34 cellular contexts compared by ENCODE assay signal in genomic region chr17:10674696-10675095, GRCh38. TPM values are rescaled to one million over a fixed set of nuclear protein-coding genes. Genes with fewer than 3 reads are reported as not detected.
"Had no signal": no experiment of that assay in that cellular context is flagged by ENCODE, and none has a peak within 500 bp of the region (broad histone marks: within the 10 kb centered on the region; RNA-seq: fewer than 3 reads in every experiment).

No MANE protein-coding gene starts in this region.

- H3K4me3 ChIP-seq: neural progenitor cell, ovary, psoas muscle, right lobe of liver, sigmoid colon, skin epidermis, smooth muscle cell, spleen, suprapubic skin, testis, tibial artery, transverse colon, upper lobe of left lung, vagina had no signal

- H3K4me3 Mint-ChIP-seq: naive thymus-derived CD4-positive, alpha-beta T cell; natural killer cell; neural progenitor cell; stimulated activated memory B cell treated with anti-CD40 and anti-IgM and Interleukin-4, amounts not matched to agents 10 μg/mL and 1 μg/mL and 100 μg/mL, for 72 hours; stimulated activated naive CD8-positive, alpha-beta T cell treated with anti-CD3 and anti-CD28 coated beads, Interleukin-15, amount 100 ng/mL, for 72 hours had no signal

- H3K4me1 ChIP-seq: neural progenitor cell, parathyroid adenoma, psoas muscle, right lobe of liver, spleen, suprapubic skin, testis, transverse colon, upper lobe of left lung, vagina had no signal

- H3K27me3 Mint-ChIP-seq: naive thymus-derived CD4-positive, alpha-beta T cell; progenitor cell of endocrine pancreas; stimulated activated memory B cell treated with anti-CD40 and anti-IgM and Interleukin-4, amounts not matched to agents 10 μg/mL and 1 μg/mL and 100 μg/mL, for 72 hours; stimulated activated naive CD8-positive, alpha-beta T cell treated with anti-CD3 and anti-CD28 coated beads, Interleukin-15, amount 100 ng/mL, for 72 hours had no signal

- H3K27ac Mint-ChIP-seq: natural killer cell; neural progenitor cell; progenitor cell of endocrine pancreas; stimulated activated memory B cell treated with anti-CD40 and anti-IgM and Interleukin-4, amounts not matched to agents 10 μg/mL and 1 μg/mL and 100 μg/mL, for 72 hours had no signal

- H2AFZ ChIP-seq: neural progenitor cell, parathyroid adenoma had no signal

- ATAC-seq: naive thymus-derived CD4-positive, alpha-beta T cell; natural killer cell; right cardiac atrium; right lobe of liver; stimulated activated memory B cell treated with anti-CD40 and anti-IgM and Interleukin-4, amounts not matched to agents 10 μg/mL and 1 μg/mL and 100 μg/mL, for 72 hours; stimulated activated naive CD8-positive, alpha-beta T cell treated with anti-CD3 and anti-CD28 coated beads, Interleukin-15, amount 100 ng/mL, for 72 hours; stimulated activated naive CD8-positive, alpha-beta T cell treated with anti-CD3 and anti-CD28 coated beads, Interleukin-15, Interleukin-2, amounts not matched to agents 100 U/mL and 50 U/mL, for 24 hours had no signal

- H3K36me3 ChIP-seq: neural progenitor cell, ovary had no signal

- H3K9ac ChIP-seq: neural progenitor cell, parathyroid adenoma had no signal

- H3K27ac ChIP-seq: neural progenitor cell, neutrophil, ovary, parathyroid adenoma, psoas muscle, right lobe of liver, skin epidermis, spleen, suprapubic skin, testis, transverse colon, upper lobe of left lung, vagina had no signal

- H3K4me2 ChIP-seq: neural progenitor cell, smooth muscle cell had no signal

- H3K79me2 ChIP-seq: parathyroid adenoma had no signal

- H3K36me3 Mint-ChIP-seq: natural killer cell had no signal

- H3K27me3 ChIP-seq: neural progenitor cell, neutrophil, ovary, right lobe of liver, sigmoid colon, spleen, suprapubic skin, testis, tibial artery, transverse colon, upper lobe of left lung, vagina had no signal

- DNase-seq: naive thymus-derived CD4-positive, alpha-beta T cell; natural killer cell; nucleus accumbens; ovary; posterior cingulate gyrus; psoas muscle; right cardiac atrium; right lobe of liver; sigmoid colon; spleen; stimulated activated CD4-positive, alpha-beta T cell treated with anti-CD3 and anti-CD28 coated beads, Interleukin-12 subunit alpha, Interleukin-12 subunit beta, amount 100 ng/mL, for 4 hours; stimulated activated CD4-positive, alpha-beta T cell treated with anti-CD3 and anti-CD28 coated beads, Interleukin-1b, Interleukin-23, amount 100 ng/mL, for 48 hours; stimulated activated CD4-positive, alpha-beta T cell treated with anti-CD3 and anti-CD28 coated beads, Interleukin-4, amount 100 ng/mL, for 1 hour; stimulated activated CD4-positive, alpha-beta T cell treated with anti-CD3 and anti-CD28 coated beads, Interleukin-4, amount 100 ng/mL, for 4 hours; stimulated activated CD8-positive, alpha-beta memory T cell treated with anti-CD3 and anti-CD28 coated beads, Interleukin-4, amount 100 ng/mL, for 48 hours; stimulated activated naive CD4-positive, alpha-beta T cell; stimulated activated naive CD8-positive, alpha-beta T cell treated with anti-CD3 and anti-CD28 coated beads, Interleukin-15, amount 100 ng/mL, for 72 hours; stimulated activated naive CD8-positive, alpha-beta T cell treated with anti-CD3 and anti-CD28 coated beads, Interleukin-15, Interleukin-2, amounts not matched to agents 100 U/mL and 50 U/mL, for 24 hours; substantia nigra; testis; tibial artery; transverse colon; upper lobe of left lung had no signal

- H3K9me3 Mint-ChIP-seq: naive thymus-derived CD4-positive, alpha-beta T cell; natural killer cell; nephron; neural progenitor cell; stimulated activated memory B cell treated with anti-CD40 and anti-IgM and Interleukin-4, amounts not matched to agents 10 μg/mL and 1 μg/mL and 100 μg/mL, for 72 hours; stimulated activated naive CD8-positive, alpha-beta T cell treated with anti-CD3 and anti-CD28 coated beads, Interleukin-15, amount 100 ng/mL, for 72 hours had no signal

- H3K9me3 ChIP-seq: neutrophil, ovary, psoas muscle, right lobe of liver, sigmoid colon, spleen, suprapubic skin, testis, tibial artery, transverse colon, upper lobe of left lung, vagina had no signal

- H3K4me1 Mint-ChIP-seq: natural killer cell; neural progenitor cell; stimulated activated memory B cell treated with anti-CD40 and anti-IgM and Interleukin-4, amounts not matched to agents 10 μg/mL and 1 μg/mL and 100 μg/mL, for 72 hours; stimulated activated naive CD8-positive, alpha-beta T cell treated with anti-CD3 and anti-CD28 coated beads, Interleukin-15, amount 100 ng/mL, for 72 hours had no signal

RNA-seq across cellular contexts. Expression of gene TMEM220, which starts 55.1 kb away (rescaled TPM):
- polyA plus RNA-seq: neural cell had no signal
